Comparison of ENCODE assay signal across 23 cellular contexts in genomic region chr10:69074532-69074931, GRCh38. TPM values are rescaled to one million over a fixed set of nuclear protein-coding genes. Genes with fewer than 3 reads are reported as not detected.
DNase-seq lines count a peak whose midpoint lies in the region; ATAC-seq, FAIRE-seq and TF ChIP-seq lines count a peak whose summit lies in the region.
"Had no signal": no experiment of that assay in that cellular context is flagged by ENCODE, and none has a peak within 500 bp of the region (broad histone marks: within the 10 kb centered on the region; RNA-seq: fewer than 3 reads in every experiment).

No MANE protein-coding gene starts in this region.

- TF ChIP-seq CTCF in SK-N-SH (IDR thresholded peaks at IDR 0.05) (no peak), K562 (IDR thresholded peaks at IDR 0.05 in 2 of 3, conservative IDR thresholded peaks at IDR 0.05 in 1 of 3; ENCODE audit: insufficient read depth in 2 of 3, low read depth in 1 of 3, low read length in 3 of 3) (no peak), progenitor cell of endocrine pancreas (IDR thresholded peaks at IDR 0.05; ENCODE audit: unreplicated experiment) (no peak), sigmoid colon (IDR thresholded peaks at IDR 0.05) (no peak)

- DNase-seq in SK-N-SH (no peak), K562 (ENCODE audit: extremely low read depth in 1 of 4, low spot score in 3 of 4) (no peak), progenitor cell of endocrine pancreas (ENCODE audit: low spot score, unreplicated experiment) (no peak), sigmoid colon (no peak), MV-4-11 (lab: John Stamatoyannopoulos, UW) (no peak)
- DNase-seq: CD4-positive, CD25-positive, alpha-beta regulatory T cell; CD8-positive, alpha-beta memory T cell; COR-L47; DMS 273 treated with DMSO at 0.1 percent for 48 hours; DMS53; DND-41; GDM1; HCEC 1CT; IMR-90 had no signal

- no peaks in the 10 kb centered on the region for H3K36me3 Mint-ChIP-seq in progenitor cell of endocrine pancreas (ENCODE audit: insufficient read depth)
- H3K36me3 Mint-ChIP-seq: CD4-positive, CD25-positive, alpha-beta regulatory T cell; CD8-positive, alpha-beta memory T cell had no signal

- H3K4me3 ChIP-seq in SK-N-SH (ENCODE audit: low read depth in 2 of 2, low read length in 1 of 2) (no peak overlapping the region), K562 (no peak overlapping the region), sigmoid colon (no peak overlapping the region)
- H3K4me3 ChIP-seq: BLaER1, GM23338 had no signal

- no TSS peak for BruUV-seq in K562 (replicated peaks; lab: Mats Ljungman, UMichigan)

- H3K9me2 ChIP-seq in SK-N-SH: no peaks in the 10 kb centered on the region

- peaks cover 8% of the 10 kb centered on the region for H3K27me3 Mint-ChIP-seq in progenitor cell of endocrine pancreas
- H3K27me3 Mint-ChIP-seq: CD4-positive, CD25-positive, alpha-beta regulatory T cell had no signal

- ATAC-seq in SK-N-SH treated with all-trans-retinoic acid at 6 μM for 48 hours: no peak
- peak; percentile 48 for ATAC-seq in K562
- no peak for ATAC-seq in GM18511 (IDR thresholded peaks at IDR 0.05; ENCODE audit: unreplicated experiment)
- ATAC-seq: GM23338 had no signal

- H3K27me3 ChIP-seq in SK-N-SH (ENCODE audit: insufficient read depth): no peaks in the 10 kb centered on the region
- no peaks in the 10 kb centered on the region for H3K27me3 ChIP-seq in K562 (ENCODE audit: control insufficient read depth in 2 of 2, insufficient read depth in 2 of 2, low read length in 2 of 2)
- no peaks in the 10 kb centered on the region for H3K27me3 ChIP-seq in sigmoid colon
- H3K27me3 ChIP-seq: BLaER1 had no signal

- TF ChIP-seq POLR2A in K562 (conservative IDR thresholded peaks at IDR 0.05): no peak
- TF ChIP-seq POLR2A in sigmoid colon (IDR thresholded peaks at IDR 0.05): no peak

- TF ChIP-seq RAD21 in SK-N-SH (IDR thresholded peaks at IDR 0.05; ENCODE audit: low read length) (no peak), K562 (CRISPR knock-in tag; conservative IDR thresholded peaks at IDR 0.05 in 1 of 2, IDR thresholded peaks at IDR 0.05 in 1 of 2) (no peak)

- H3K4me2 ChIP-seq in SK-N-SH: no peak overlapping the region
- no peak overlapping the region for H3K4me2 ChIP-seq in K562 (ENCODE audit: insufficient read depth, low read length)
- H3K4me2 ChIP-seq: BLaER1, GM23338 had no signal

- in situ Hi-C loops in K562 (cut with MboI): no loop called here

- H3K79me2 ChIP-seq in SK-N-SH (ENCODE audit: insufficient read depth) (no peaks in the 10 kb centered on the region), K562 (ENCODE audit: control insufficient read depth, insufficient read depth, low read length) (no peaks in the 10 kb centered on the region)

- no peaks in the 10 kb centered on the region for H3K9me1 ChIP-seq in K562 (ENCODE audit: control insufficient read depth, insufficient read depth, low read length)

- H3K4me1 ChIP-seq in SK-N-SH (ENCODE audit: control insufficient read depth in 1 of 2, insufficient read depth in 2 of 2, low read depth in 1 of 2, low read length in 1 of 2): no peaks in the 10 kb centered on the region
- peaks cover 1 to 23% of the 10 kb centered on the region in 2 experiments for H3K4me1 ChIP-seq in K562 (replicated peaks in 1 of 2; ENCODE audit: control insufficient read depth in 2 of 2, insufficient read depth in 2 of 2, low read length in 2 of 2)
- H3K4me1 ChIP-seq in sigmoid colon: no peaks in the 10 kb centered on the region

- 0 out of 2 replicates have a peak overlapping the region, but pooled peaks have one; percentile 22 for H2AFZ ChIP-seq in SK-N-SH (ENCODE audit: low read depth)
- H2AFZ ChIP-seq in K562 (ENCODE audit: low read depth, low read length): no peak overlapping the region
- H2AFZ ChIP-seq: GM23338 had no signal

- no peak for TF ChIP-seq EP300 in SK-N-SH (IDR thresholded peaks at IDR 0.05; ENCODE audit: borderline replicate concordance in 1 of 2, low read depth in 1 of 2, low read length in 1 of 2)
- TF ChIP-seq EP300 in K562 (IDR thresholded peaks at IDR 0.05; ENCODE audit: low read length): no peak
- no peak for TF ChIP-seq EP300 in sigmoid colon (IDR thresholded peaks at IDR 0.05)

- CTCF ChIA-PET in SK-N-SH (lab: Yijun Ruan, JAX): no interaction called here
- CTCF ChIA-PET in K562 (lab: Yijun Ruan, JAX; ENCODE audit: low intra/inter-chr PET ratio): no interaction called here

- H3K9ac ChIP-seq in SK-N-SH: no peak overlapping the region
- H3K9ac ChIP-seq in K562 (ENCODE audit: insufficient read depth in 1 of 2, low read depth in 2 of 2, low read length in 2 of 2): no peak overlapping the region
- H3K9ac ChIP-seq: BLaER1 had no signal

- H3K9me3 Mint-ChIP-seq in progenitor cell of endocrine pancreas (ENCODE audit: low read depth): no peaks in the 10 kb centered on the region
- H3K9me3 Mint-ChIP-seq: CD4-positive, CD25-positive, alpha-beta regulatory T cell; CD8-positive, alpha-beta memory T cell; GM23338 had no signal

- POLR2A ChIA-PET in SK-N-SH (lab: Yijun Ruan, JAX): no interaction called here
- POLR2A ChIA-PET in K562 (lab: Yijun Ruan, JAX): interaction anchor here (0.6 to 1.5 kb wide), 4 partner anchors 9 to 25 kb away, joined by 3 to 4 read pairs (median 4); partner anchors contain the start of gene SRGN

- WGBS in SK-N-SH (ENCODE audit: low lambda C conversion rate): 65% methylated on average over 4 of the region's 4 CpGs
- WGBS in K562 (ENCODE audit: insufficient coverage, low coverage, missing lambda C conversion rate): 65% methylated on average over 4 of the region's 4 CpGs
- 90 to 93% methylated on average over 4 of the region's 4 CpGs for WGBS in sigmoid colon, 2 donors

- no peaks in the 10 kb centered on the region for H3K4me1 Mint-ChIP-seq in progenitor cell of endocrine pancreas (ENCODE audit: low read depth)

- H4K20me1 ChIP-seq in SK-N-SH (ENCODE audit: insufficient read depth) (no peaks in the 10 kb centered on the region), K562 (replicated peaks; ENCODE audit: control insufficient read depth, insufficient read depth, low read length) (no peaks in the 10 kb centered on the region)
- H4K20me1 ChIP-seq: BLaER1 had no signal

- no peaks in the 10 kb centered on the region for H3K9me3 ChIP-seq in SK-N-SH
- H3K9me3 ChIP-seq in K562 (replicated peaks; ENCODE audit: control insufficient read depth, insufficient read depth, low read depth, low read length): no peaks in the 10 kb centered on the region
- H3K9me3 ChIP-seq in sigmoid colon: no peaks in the 10 kb centered on the region
- H3K9me3 ChIP-seq: BLaER1 had no signal

- intact Hi-C loops in K562 (cut with micrococcal nuclease) (no loop called here), sigmoid colon (cut with DNase I) (no loop called here)

- no peaks in the 10 kb centered on the region for H3K36me3 ChIP-seq in SK-N-SH (replicated peaks in 1 of 2; ENCODE audit: control insufficient read depth in 1 of 2, insufficient read depth in 2 of 2, low read length in 1 of 2)
- no peaks in the 10 kb centered on the region for H3K36me3 ChIP-seq in K562 (ENCODE audit: control insufficient read depth, insufficient read depth, low read length)
- H3K36me3 ChIP-seq in sigmoid colon: no peaks in the 10 kb centered on the region
- H3K36me3 ChIP-seq: BLaER1 had no signal

- peak overlapping the region; percentile 67 for H3K27ac Mint-ChIP-seq in progenitor cell of endocrine pancreas
- H3K27ac Mint-ChIP-seq: GM23338 had no signal

- peak; percentile 35 for FAIRE-seq in K562 (lab: Jason Lieb, UNC)
- FAIRE-seq: GM12892, GM18507, H54, HTR-8/SVneo had no signal

- no peak overlapping the region for H3K4me3 Mint-ChIP-seq in progenitor cell of endocrine pancreas (ENCODE audit: low read depth)
- H3K4me3 Mint-ChIP-seq: CD4-positive, CD25-positive, alpha-beta regulatory T cell; CD8-positive, alpha-beta memory T cell; GM23338 had no signal

- no peak overlapping the region for H3K27ac ChIP-seq in SK-N-SH (ENCODE audit: low read depth in 2 of 2, low read length in 1 of 2)
- H3K27ac ChIP-seq in K562 (ENCODE audit: extremely low read depth, low read depth, low read length): no peak overlapping the region
- H3K27ac ChIP-seq in sigmoid colon: no peak overlapping the region
- H3K27ac ChIP-seq: 22Rv1, BLaER1 had no signal

- H3F3A ChIP-seq in SK-N-SH (replicated peaks; ENCODE audit: insufficient read depth): no peaks in the 10 kb centered on the region

RNA-seq across cellular contexts. Expression of gene SRGN, which starts 13.4 kb away (rescaled TPM):
- polyA plus RNA-seq in SK-N-SH (2012; rRNA removed): 0.06 and 0.10 TPM in 2 replicates
- polyA plus RNA-seq in SK-N-SH (2012; cell fraction: cytosol; rRNA removed): 0.07 TPM in 1 of 2 replicates, not detected in the other
- 0.05 TPM in 1 of 2 replicates, not detected in the other for polyA plus RNA-seq in SK-N-SH (2012; cell fraction: nucleus; rRNA removed)
- total RNA-seq in K562 (2011; cell fraction: chromatin; rRNA removed; ENCODE audit: low replicate concordance): 88.1 and 137 TPM in 2 replicates
- 154 and 205 TPM in 2 replicates for total RNA-seq in K562 (2011; cell fraction: nucleolus; rRNA removed)
- total RNA-seq in K562 (2011; cell fraction: nucleoplasm; rRNA removed): 184 and 200 TPM in 2 replicates
- total RNA-seq in K562 (2014; rRNA removed): 147 and 180 TPM in 2 replicates
- 256 and 289 TPM in 2 replicates for total RNA-seq in K562 (2014; rRNA removed; fragmentation: Illumina TruSeq; extraction: Trizol)
- total RNA-seq in K562 (2015; rRNA removed; fragmentation: Illumina TruSeq; extraction: Trizol): 149 and 165 TPM in 2 replicates
- total RNA-seq in K562 (2021): 173 and 193 TPM in 2 replicates
- 124 and 136 TPM in 2 replicates for polyA plus RNA-seq in K562 (2011; rRNA removed)
- 61.8 and 105 TPM in 2 replicates for polyA plus RNA-seq in K562 (2011; cell fraction: cytosol; rRNA removed)
- 20.2 and 32.5 TPM in 2 replicates for polyA plus RNA-seq in K562 (2011; cell fraction: nucleus; rRNA removed)
- polyA plus RNA-seq in K562 (2012): 208 and 216 TPM in 2 replicates
- 259 and 284 TPM in 2 replicates for polyA plus RNA-seq in K562 (2014; fragmentation: Illumina TruSeq; extraction: Trizol)
- polyA plus RNA-seq in K562 (2014; fragmentation: Nextera tagmentation; extraction: Ambion mirVana): 100 to 1,000 TPM; 275 to 304 TPM
- polyA plus RNA-seq in K562 (2014; rRNA removed): 169 and 189 TPM in 2 replicates
- 80.5 and 89.5 TPM in 2 replicates for polyA minus RNA-seq in K562 (2011; rRNA and poly(A)+ RNA removed)
- polyA minus RNA-seq in K562 (2011; cell fraction: cytosol; rRNA and poly(A)+ RNA removed): 42.2 and 44.1 TPM in 2 replicates
- polyA minus RNA-seq in K562 (2011; cell fraction: nucleus; rRNA and poly(A)+ RNA removed): 5.8 and 12.2 TPM in 2 replicates
- not detected in 2 replicates for total RNA-seq in progenitor cell of endocrine pancreas
- 10 to 100 TPM; 45.7 to 93.1 (median 81.6) TPM for total RNA-seq in sigmoid colon
- polyA plus RNA-seq in sigmoid colon: 100 to 1,000 TPM in 2 of 3 donors, 10 to 100 TPM in 1; 28.2 to 140 (median 124) TPM
- total RNA-seq: GM23338 had no signal
- polyA plus RNA-seq: GM23338 had no signal

RNA-seq across cellular contexts. Expression of gene VPS26A, which starts 49.4 kb away (rescaled TPM):
- polyA plus RNA-seq in SK-N-SH (2012; rRNA removed): 10.6 and 12.9 TPM in 2 replicates
- 22.1 and 30.9 TPM in 2 replicates for polyA plus RNA-seq in SK-N-SH (2012; cell fraction: cytosol; rRNA removed)
- 3.1 and 8.3 TPM in 2 replicates for polyA plus RNA-seq in SK-N-SH (2012; cell fraction: nucleus; rRNA removed)
- 5.9 and 44.1 TPM in 2 replicates for total RNA-seq in K562 (2011; cell fraction: chromatin; rRNA removed; ENCODE audit: low replicate concordance)
- 3.3 and 5.4 TPM in 2 replicates for total RNA-seq in K562 (2011; cell fraction: nucleolus; rRNA removed)
- 12.9 and 27.5 TPM in 2 replicates for total RNA-seq in K562 (2011; cell fraction: nucleoplasm; rRNA removed)
- total RNA-seq in K562 (2014; rRNA removed): 41.7 and 47.1 TPM in 2 replicates
- total RNA-seq in K562 (2014; rRNA removed; fragmentation: Illumina TruSeq; extraction: Trizol): 61.6 and 78.9 TPM in 2 replicates
- 52.7 and 58.7 TPM in 2 replicates for total RNA-seq in K562 (2015; rRNA removed; fragmentation: Illumina TruSeq; extraction: Trizol)
- total RNA-seq in K562 (2021): 80.9 and 83.1 TPM in 2 replicates
- polyA plus RNA-seq in K562 (2011; rRNA removed): 36.9 and 64.0 TPM in 2 replicates
- polyA plus RNA-seq in K562 (2011; cell fraction: cytosol; rRNA removed): 4.7 and 13.5 TPM in 2 replicates
- 4.1 and 7.3 TPM in 2 replicates for polyA plus RNA-seq in K562 (2011; cell fraction: nucleus; rRNA removed)
- 70.0 and 81.1 TPM in 2 replicates for polyA plus RNA-seq in K562 (2012)
- 81.9 and 85.9 TPM in 2 replicates for polyA plus RNA-seq in K562 (2014; fragmentation: Illumina TruSeq; extraction: Trizol)
- 100 to 1,000 TPM; 117 to 137 TPM for polyA plus RNA-seq in K562 (2014; fragmentation: Nextera tagmentation; extraction: Ambion mirVana)
- polyA plus RNA-seq in K562 (2014; rRNA removed): 63.2 and 69.3 TPM in 2 replicates
- 40.8 and 41.4 TPM in 2 replicates for polyA minus RNA-seq in K562 (2011; rRNA and poly(A)+ RNA removed)
- 18.8 and 21.5 TPM in 2 replicates for polyA minus RNA-seq in K562 (2011; cell fraction: cytosol; rRNA and poly(A)+ RNA removed)
- polyA minus RNA-seq in K562 (2011; cell fraction: nucleus; rRNA and poly(A)+ RNA removed): 2.8 and 6.4 TPM in 2 replicates
- total RNA-seq in progenitor cell of endocrine pancreas: 51.1 and 60.4 TPM in 2 replicates
- total RNA-seq in sigmoid colon: 10 to 100 TPM; 35.7 to 59.2 (median 44.7) TPM
- polyA plus RNA-seq in sigmoid colon: 10 to 100 TPM; 35.7 to 73.1 (median 51.1) TPM

Comparison
In these comparisons a context has a peak if more than half of its experiments do, and no peak if none do; other contexts are left out.
1. RNA of gene SRGN, which starts 13.4 kb away (total RNA-seq): 88.1 to 289 TPM in K562 and 45.7 to 93.1 TPM in sigmoid colon; not detected in progenitor cell of endocrine pancreas; every median in the first group is over 10 times any median in the second.